In genomic region chr17:74569392-74570003, GRCh38 we compare ENCODE assay signal across 7 cellular contexts. TPM values are rescaled to one million over a fixed set of nuclear protein-coding genes. Genes with fewer than 3 reads are reported as not detected.
DNase-seq lines count a peak whose midpoint lies in the region; ATAC-seq and FAIRE-seq lines count a peak whose summit lies in the region.

No MANE protein-coding gene starts in this region.

- H3K4me1 Mint-ChIP-seq in natural killer cell treated with Interleukin-12 subunit alpha and Interleukin-12 subunit beta and Interleukin-15 and Interleukin-18, amount 100 ng/mL, for 72 hours (ENCODE audit: low read depth in 2 of 2), result peaks cover 12 to 15% of the 10 kb centered on the region in 2 donors

- 0 out of 2 replicates have a peak, but pooled peaks cover 4% of the 10 kb centered on the region for H3K27me3 ChIP-seq in GM23248 (replicated peaks; ENCODE audit: insufficient read depth)
- no peaks in the 10 kb centered on the region for H3K27me3 ChIP-seq in small intestine (ENCODE audit: control insufficient read depth in 2 of 2, insufficient read depth in 2 of 2, low read length in 2 of 2)

- no peaks in the 10 kb centered on the region for H3K36me3 ChIP-seq in GM23248 (ENCODE audit: low read depth)
- H3K36me3 ChIP-seq in small intestine (ENCODE audit: control insufficient read depth in 2 of 2, insufficient read depth in 2 of 2, low read length in 2 of 2), result no peaks in the 10 kb centered on the region

- no peaks in the 10 kb centered on the region for H4K20me1 ChIP-seq in GM23248 (ENCODE audit: insufficient read depth)

- H3K27ac ChIP-seq in GM23248 (peak overlapping the region; percentile 65), small intestine (ENCODE audit: low read depth in 1 of 2, low read length in 1 of 2) (no peak overlapping the region)

- no peaks in the 10 kb centered on the region for H3K9me3 Mint-ChIP-seq in natural killer cell treated with Interleukin-12 subunit alpha and Interleukin-12 subunit beta and Interleukin-15 and Interleukin-18, amount 100 ng/mL, for 72 hours

- H3K4me1 ChIP-seq in GM23248 (ENCODE audit: insufficient read depth) (peaks cover 5% of the 10 kb centered on the region), small intestine (ENCODE audit: control insufficient read depth in 2 of 2, insufficient read depth in 1 of 2, low read depth in 1 of 2, low read length in 1 of 2) (no peaks in the 10 kb centered on the region)

- no peak overlapping the region for H3K27ac Mint-ChIP-seq in natural killer cell treated with Interleukin-12 subunit alpha and Interleukin-12 subunit beta and Interleukin-15 and Interleukin-18, amount 100 ng/mL, for 72 hours

- H3K4me3 ChIP-seq in GM23248 (no peak overlapping the region), small intestine (ENCODE audit: low read depth in 1 of 2, low read length in 2 of 2) (no peak overlapping the region)

- peaks cover 20 to 23% of the 10 kb centered on the region in 2 donors for H3K27me3 Mint-ChIP-seq in natural killer cell treated with Interleukin-12 subunit alpha and Interleukin-12 subunit beta and Interleukin-15 and Interleukin-18, amount 100 ng/mL, for 72 hours

- DNase-seq in GM23248 (peak; percentile 98), NCI-H460 (ENCODE audit: extremely low read depth, low read depth) (peak; percentile 96), cerebellar cortex (ENCODE audit: low spot score) (peak; percentile 42), small intestine (no peak)
- DNase-seq in natural killer cell treated with Interleukin-12 subunit alpha and Interleukin-12 subunit beta and Interleukin-15 and Interleukin-18, amount 100 ng/mL, for 72 hours (ENCODE audit: low spot score), result no peak

- H3K4me3 Mint-ChIP-seq in natural killer cell treated with Interleukin-12 subunit alpha and Interleukin-12 subunit beta and Interleukin-15 and Interleukin-18, amount 100 ng/mL, for 72 hours, result no peak overlapping the region

- peak overlapping the region; percentile 55 for H3K9ac ChIP-seq in GM23248

- no peaks in the 10 kb centered on the region for H3K79me2 ChIP-seq in GM23248 (ENCODE audit: insufficient read depth)

- peak; percentile 58 to 78 for ATAC-seq in natural killer cell treated with Interleukin-12 subunit alpha and Interleukin-12 subunit beta and Interleukin-15 and Interleukin-18, amount 100 ng/mL, for 72 hours
- ATAC-seq in GM18520 (IDR thresholded peaks at IDR 0.05; ENCODE audit: unreplicated experiment) (no peak), HG02870 (IDR thresholded peaks at IDR 0.05; ENCODE audit: unreplicated experiment) (no peak)

- in situ Hi-C loops in GM23248 (cut with MboI), result no loop called here

- no peaks in the 10 kb centered on the region for H3K9me3 ChIP-seq in GM23248 (ENCODE audit: low read depth)
- no peaks in the 10 kb centered on the region for H3K9me3 ChIP-seq in small intestine (ENCODE audit: control insufficient read depth, low read depth)

- FAIRE-seq in small intestine (lab: Jason Lieb, UNC), result no peak

- H3K4me2 ChIP-seq in GM23248 (ENCODE audit: unreplicated experiment), result peak overlapping the region; percentile 28

- H3K9me2 ChIP-seq in GM23248 (ENCODE audit: insufficient read depth), result no peaks in the 10 kb centered on the region

- no peaks in the 10 kb centered on the region for H3K36me3 Mint-ChIP-seq in natural killer cell treated with Interleukin-12 subunit alpha and Interleukin-12 subunit beta and Interleukin-15 and Interleukin-18, amount 100 ng/mL, for 72 hours

- no peak overlapping the region for H2AFZ ChIP-seq in GM23248

- H3F3A ChIP-seq in GM23248 (ENCODE audit: insufficient read depth), result peaks cover 4% of the 10 kb centered on the region; the same call in 1 of the 2 replicates

- 37 to 39% methylated on average over 26 of the region's 26 CpGs for WGBS in GM23248 (ENCODE audit: low coverage in 1 of 2, low lambda C conversion rate in 2 of 2, missing lambda C conversion rate in 2 of 2), 2 experiments
- 56 to 64% (median 60%) methylated on average over 26 of the region's 26 CpGs for WGBS in small intestine, 3 donors

RNA-seq across cellular contexts. Expression of gene CD300H, which starts 2.2 kb away (rescaled TPM):
- not detected in 2 replicates for total RNA-seq in GM23248 (2014; rRNA removed; shearing (Covaris generic))
- polyA plus RNA-seq in GM23248 (2016; fragmentation: Nextera tagmentation; extraction: Ambion mirVana), result not detected in 2 replicates
- total RNA-seq in NCI-H460 (2014; rRNA removed; shearing (Covaris generic)), result not detected in 2 replicates
- not detected in 2 replicates for polyA plus RNA-seq in NCI-H460 (2014; cell fraction: nucleus; rRNA removed)
- total RNA-seq in natural killer cell treated with Interleukin-12 subunit alpha and Interleukin-12 subunit beta and Interleukin-15 and Interleukin-18, amount 100 ng/mL, for 72 hours, result not detected
- not detected for polyA plus RNA-seq in small intestine

RNA-seq across cellular contexts. Expression of gene CD300LD, which starts 22.6 kb away (rescaled TPM):
- not detected in 2 replicates for total RNA-seq in GM23248 (2014; rRNA removed; shearing (Covaris generic))
- polyA plus RNA-seq in GM23248 (2016; fragmentation: Nextera tagmentation; extraction: Ambion mirVana), result not detected in 2 replicates
- total RNA-seq in NCI-H460 (2014; rRNA removed; shearing (Covaris generic)), result not detected in 2 replicates
- polyA plus RNA-seq in NCI-H460 (2014; cell fraction: nucleus; rRNA removed), result not detected in 2 replicates
- not detected for total RNA-seq in natural killer cell treated with Interleukin-12 subunit alpha and Interleukin-12 subunit beta and Interleukin-15 and Interleukin-18, amount 100 ng/mL, for 72 hours
- not detected for polyA plus RNA-seq in small intestine

RNA-seq across cellular contexts. Expression of gene CD300C, which starts 23.6 kb away (rescaled TPM):
- 0.76 and 1.0 TPM in 2 replicates for total RNA-seq in GM23248 (2014; rRNA removed; shearing (Covaris generic))
- polyA plus RNA-seq in GM23248 (2016; fragmentation: Nextera tagmentation; extraction: Ambion mirVana) (1.4 TPM in 2 replicates), small intestine (1 to 10 TPM in 1 of 3 donors, under 1 TPM in 1, not detected in 1; 0.81 to 1.1 TPM)
- 0.10 and 0.26 TPM in 2 replicates for total RNA-seq in NCI-H460 (2014; rRNA removed; shearing (Covaris generic))
- not detected in 2 replicates for polyA plus RNA-seq in NCI-H460 (2014; cell fraction: nucleus; rRNA removed)
- total RNA-seq in natural killer cell treated with Interleukin-12 subunit alpha and Interleukin-12 subunit beta and Interleukin-15 and Interleukin-18, amount 100 ng/mL, for 72 hours, result 1 to 10 TPM; 1.5 to 5.8 TPM

RNA-seq across cellular contexts. Expression of gene CD300LB, which starts 38.2 kb away (rescaled TPM):
- not detected in 2 replicates for total RNA-seq in GM23248 (2014; rRNA removed; shearing (Covaris generic))
- polyA plus RNA-seq in GM23248 (2016; fragmentation: Nextera tagmentation; extraction: Ambion mirVana), result not detected in 2 replicates
- total RNA-seq in NCI-H460 (2014; rRNA removed; shearing (Covaris generic)), result not detected in 2 replicates
- not detected in 2 replicates for polyA plus RNA-seq in NCI-H460 (2014; cell fraction: nucleus; rRNA removed)
- total RNA-seq in natural killer cell treated with Interleukin-12 subunit alpha and Interleukin-12 subunit beta and Interleukin-15 and Interleukin-18, amount 100 ng/mL, for 72 hours, result under 1 TPM; 0.17 to 0.39 TPM
- polyA plus RNA-seq in small intestine, result under 1 TPM in 2 of 3 donors, not detected in 1; 0.13 to 0.27 TPM

RNA-seq across cellular contexts. Expression of gene CD300E, which starts 54.0 kb away (rescaled TPM):
- not detected in 2 replicates for total RNA-seq in GM23248 (2014; rRNA removed; shearing (Covaris generic))
- not detected in 2 replicates for polyA plus RNA-seq in GM23248 (2016; fragmentation: Nextera tagmentation; extraction: Ambion mirVana)
- not detected in 2 replicates for total RNA-seq in NCI-H460 (2014; rRNA removed; shearing (Covaris generic))
- not detected in 2 replicates for polyA plus RNA-seq in NCI-H460 (2014; cell fraction: nucleus; rRNA removed)
- not detected for total RNA-seq in natural killer cell treated with Interleukin-12 subunit alpha and Interleukin-12 subunit beta and Interleukin-15 and Interleukin-18, amount 100 ng/mL, for 72 hours
- polyA plus RNA-seq in small intestine, result under 1 TPM in 2 of 3 donors, not detected in 1; 0.22 to 0.33 TPM

Comparison
In these comparisons a context has a peak if more than half of its experiments do, and no peak if none do; other contexts are left out.
1. DNase-seq: peak in GM23248 (single experiment), NCI-H460 (single experiment) and cerebellar cortex (single experiment); none in natural killer cell treated with Interleukin-12 subunit alpha and Interleukin-12 subunit beta and Interleukin-15 and Interleukin-18, amount 100 ng/mL, for 72 hours (single experiment) and small intestine (single experiment).
2. ATAC-seq: peak in natural killer cell treated with Interleukin-12 subunit alpha and Interleukin-12 subunit beta and Interleukin-15 and Interleukin-18, amount 100 ng/mL, for 72 hours (2 of 2); none in GM18520 (single experiment) and HG02870 (single experiment).